In genomic region chr10:71693377-71693776, GRCh38 we compare ENCODE assay signal across 17 cellular contexts. TPM values are rescaled to one million over a fixed set of nuclear protein-coding genes. Genes with fewer than 3 reads are reported as not detected.
DNase-seq lines count a peak whose midpoint lies in the region; ATAC-seq and TF ChIP-seq lines count a peak whose summit lies in the region.
"Had no signal": no experiment of that assay in that cellular context is flagged by ENCODE, and none has a peak within 500 bp of the region (broad histone marks: within the 10 kb centered on the region; RNA-seq: fewer than 3 reads in every experiment).

No MANE protein-coding gene starts in this region.

- H3K4me1 ChIP-seq in spleen: peaks cover 35 to 59% (median 52%) of the 10 kb centered on the region in 6 donors

- peak overlapping the region; percentile 30 for H3K4me3 Mint-ChIP-seq in activated naive CD8-positive, alpha-beta T cell
- no peak overlapping the region for H3K4me3 Mint-ChIP-seq in activated naive CD8-positive, alpha-beta T cell treated with anti-CD3 and anti-CD28 coated beads, Interleukin-2, amount 50 U/mL, for 24 hours

- no peak overlapping the region for H3K4me3 ChIP-seq in fibroblast of the aortic adventitia (ENCODE audit: low read depth, low read length)
- H3K4me3 ChIP-seq in spleen: no peak overlapping the region

- no peaks in the 10 kb centered on the region for H3K9me3 Mint-ChIP-seq in activated naive CD8-positive, alpha-beta T cell (ENCODE audit: low read depth)
- peaks cover 5% of the 10 kb centered on the region for H3K9me3 Mint-ChIP-seq in activated naive CD8-positive, alpha-beta T cell treated with anti-CD3 and anti-CD28 coated beads, Interleukin-2, amount 50 U/mL, for 24 hours

- WGBS in spleen, 5 donors: 54 to 68% (median 59%) methylated on average over 5 of the region's 5 CpGs

- H3K27ac ChIP-seq in spleen: peak overlapping the region in 6 of 8 donors; percentile 67 to 84 (median 80)

- H3K27ac Mint-ChIP-seq in activated naive CD8-positive, alpha-beta T cell: no peak overlapping the region
- H3K27ac Mint-ChIP-seq in activated naive CD8-positive, alpha-beta T cell treated with anti-CD3 and anti-CD28 coated beads, Interleukin-2, amount 50 U/mL, for 24 hours: no peak overlapping the region
- H3K27ac Mint-ChIP-seq: activated T-helper 17 cell treated with anti-CD3 and anti-CD28 coated beads, Interleukin-2, amount 50 U/mL, for 72 hours had no signal

- peaks cover 40% of the 10 kb centered on the region for H3K4me1 Mint-ChIP-seq in activated naive CD8-positive, alpha-beta T cell (ENCODE audit: low read depth)
- peaks cover 43% of the 10 kb centered on the region for H3K4me1 Mint-ChIP-seq in activated naive CD8-positive, alpha-beta T cell treated with anti-CD3 and anti-CD28 coated beads, Interleukin-2, amount 50 U/mL, for 24 hours

- no peaks in the 10 kb centered on the region for H3K36me3 ChIP-seq in spleen

- TF ChIP-seq CTCF in fibroblast of the aortic adventitia (IDR thresholded peaks at IDR 0.05; ENCODE audit: insufficient read depth, low read length) (no peak), spleen (IDR thresholded peaks at IDR 0.05 in 8 of 11, conservative IDR thresholded peaks at IDR 0.05 in 3 of 11) (no peak)

- intact Hi-C loops in spleen (cut with DNase I; ENCODE audit: low total_unique reads): loop anchor here (10.0 kb wide), 1 partner anchor 379 kb away; the partner anchor contains the start of gene SLC29A3

- no peaks in the 10 kb centered on the region for H3K36me3 Mint-ChIP-seq in activated naive CD8-positive, alpha-beta T cell
- H3K36me3 Mint-ChIP-seq in activated naive CD8-positive, alpha-beta T cell treated with anti-CD3 and anti-CD28 coated beads, Interleukin-2, amount 50 U/mL, for 24 hours (ENCODE audit: low read depth): no peaks in the 10 kb centered on the region

- TF ChIP-seq POLR2A in spleen (IDR thresholded peaks at IDR 0.05): no peak

- peaks cover 0 to 9% (median 2%) of the 10 kb centered on the region in 8 donors for H3K9me3 ChIP-seq in spleen

- no peak for ATAC-seq in activated naive CD8-positive, alpha-beta T cell treated with anti-CD3 and anti-CD28 coated beads, Interleukin-2, amount 50 U/mL, for 24 hours
- ATAC-seq: activated T-helper 17 cell treated with anti-CD3 and anti-CD28 coated beads, Interleukin-2, amount 50 U/mL, for 72 hours had no signal

- DNase-seq in activated naive CD8-positive, alpha-beta T cell treated with anti-CD3 and anti-CD28 coated beads, Interleukin-2, amount 50 U/mL, for 24 hours: no peak
- DNase-seq in NCI-H69 (lab: John Stamatoyannopoulos, UW): peak; percentile 19
- DNase-seq in fibroblast of the aortic adventitia (ENCODE audit: low read depth): peak; percentile 44
- no peak for DNase-seq in spleen
- no peak for DNase-seq in NCI-H345 treated with DMSO at 0.1 percent for 48 hours (lab: John Stamatoyannopoulos, UW; ENCODE audit: unreplicated experiment)
- no peak for DNase-seq in inferior parietal cortex (ENCODE audit: extremely low spot score)
- DNase-seq in LoVo (ENCODE audit: low spot score): no peak
- DNase-seq: activated CD4-positive, alpha-beta T cell treated with anti-CD3 and anti-CD28 coated beads, Interleukin-2, amount 50 U/mL, for 4 hours; DMS79 treated with DMSO at 0.1 percent for 48 hours; effector CD4-positive, alpha-beta T cell; islet precursor cell; naive B cell; NCI-H1436 treated with DMSO at 0.1 percent for 48 hours; NCI-H526 treated with DMSO at 0.1 percent for 48 hours had no signal

- no peaks in the 10 kb centered on the region for H3K27me3 ChIP-seq in spleen (replicated peaks in 1 of 7)

- H3K27me3 Mint-ChIP-seq in activated naive CD8-positive, alpha-beta T cell: no peaks in the 10 kb centered on the region
- H3K27me3 Mint-ChIP-seq in activated naive CD8-positive, alpha-beta T cell treated with anti-CD3 and anti-CD28 coated beads, Interleukin-2, amount 50 U/mL, for 24 hours: no peaks in the 10 kb centered on the region
- H3K27me3 Mint-ChIP-seq: activated T-helper 17 cell treated with anti-CD3 and anti-CD28 coated beads, Interleukin-2, amount 50 U/mL, for 72 hours; naive B cell had no signal

RNA-seq across cellular contexts. Expression of gene C10orf105, which starts 26.2 kb away (rescaled TPM):
- total RNA-seq in fibroblast of the aortic adventitia (ENCODE audit: low replicate concordance) (under 0.01 TPM in 1 of 2 replicates, not detected in the other), spleen (1 to 10 TPM; 1.4 to 4.4 (median 3.4) TPM)
- under 1 TPM; 0.08 to 0.38 (median 0.20) TPM for polyA plus RNA-seq in spleen
- total RNA-seq: frontal cortex had no signal

Comparison
In these comparisons a context has a peak if more than half of its experiments do, and no peak if none do; other contexts are left out.
1. DNase-seq: peak in NCI-H69 (single experiment) and fibroblast of the aortic adventitia (single experiment); none in activated naive CD8-positive, alpha-beta T cell treated with anti-CD3 and anti-CD28 coated beads, Interleukin-2, amount 50 U/mL, for 24 hours (single experiment), spleen (single experiment), NCI-H345 treated with DMSO at 0.1 percent for 48 hours (single experiment), inferior parietal cortex (single experiment) and LoVo (single experiment).